Comparison of ENCODE assay signal across 1 cellular context in genomic region chr5:170263906-170264305, GRCh38.
TF ChIP-seq lines count a peak whose summit lies in the region.

No MANE protein-coding gene starts in this region.

TF ChIP-seq in SK-N-SH, 30 proteins besides CTCF, POLR2A, EP300 and RAD21:
- TF ChIP-seq SIN3A (IDR thresholded peaks at IDR 0.05; ENCODE audit: borderline replicate concordance, low read depth, low read length) (no peak), YY1 (IDR thresholded peaks at IDR 0.05; ENCODE audit: low read depth) (no peak), EZH2phosphoT487 (IDR thresholded peaks at IDR 0.05; ENCODE audit: borderline replicate concordance, low read depth) (no peak), USF1 (IDR thresholded peaks at IDR 0.05; ENCODE audit: borderline replicate concordance, low read depth) (no peak), GATA2 (CRISPR knock-in tag; IDR thresholded peaks at IDR 0.05) (no peak)
